1 cellular context compared by ENCODE assay signal in genomic region chr3:128858167-128858566, GRCh38.
TF ChIP-seq lines count a peak whose summit lies in the region.

No MANE protein-coding gene starts in this region.

TF ChIP-seq in HepG2, 621 proteins besides CTCF, POLR2A, EP300 and RAD21:
- TF ChIP-seq, protein P1, sequence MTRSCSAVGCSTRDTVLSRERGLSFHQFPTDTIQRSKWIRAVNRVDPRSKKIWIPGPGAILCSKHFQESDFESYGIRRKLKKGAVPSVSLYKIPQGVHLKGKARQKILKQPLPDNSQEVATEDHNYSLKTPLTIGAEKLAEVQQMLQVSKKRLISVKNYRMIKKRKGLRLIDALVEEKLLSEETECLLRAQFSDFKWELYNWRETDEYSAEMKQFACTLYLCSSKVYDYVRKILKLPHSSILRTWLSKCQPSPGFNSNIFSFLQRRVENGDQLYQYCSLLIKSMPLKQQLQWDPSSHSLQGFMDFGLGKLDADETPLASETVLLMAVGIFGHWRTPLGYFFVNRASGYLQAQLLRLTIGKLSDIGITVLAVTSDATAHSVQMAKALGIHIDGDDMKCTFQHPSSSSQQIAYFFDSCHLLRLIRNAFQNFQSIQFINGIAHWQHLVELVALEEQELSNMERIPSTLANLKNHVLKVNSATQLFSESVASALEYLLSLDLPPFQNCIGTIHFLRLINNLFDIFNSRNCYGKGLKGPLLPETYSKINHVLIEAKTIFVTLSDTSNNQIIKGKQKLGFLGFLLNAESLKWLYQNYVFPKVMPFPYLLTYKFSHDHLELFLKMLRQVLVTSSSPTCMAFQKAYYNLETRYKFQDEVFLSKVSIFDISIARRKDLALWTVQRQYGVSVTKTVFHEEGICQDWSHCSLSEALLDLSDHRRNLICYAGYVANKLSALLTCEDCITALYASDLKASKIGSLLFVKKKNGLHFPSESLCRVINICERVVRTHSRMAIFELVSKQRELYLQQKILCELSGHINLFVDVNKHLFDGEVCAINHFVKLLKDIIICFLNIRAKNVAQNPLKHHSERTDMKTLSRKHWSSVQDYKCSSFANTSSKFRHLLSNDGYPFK (CRISPR knock-in tag; IDR thresholded peaks at IDR 0.05; ENCODE audit: borderline replicate concordance): no peak
- TF ChIP-seq ZNF547 (CRISPR knock-in tag; IDR thresholded peaks at IDR 0.05) (no peak), TCF7L2 (IDR thresholded peaks at IDR 0.05; ENCODE audit: low read depth, low read length) (no peak), ZNF354B (CRISPR knock-in tag; IDR thresholded peaks at IDR 0.05) (no peak), ZNF619 (CRISPR knock-in tag; IDR thresholded peaks at IDR 0.05) (no peak), SCMH1 (CRISPR knock-in tag; IDR thresholded peaks at IDR 0.05; ENCODE audit: borderline replicate concordance) (no peak), NFKB2 (CRISPR knock-in tag; IDR thresholded peaks at IDR 0.05; ENCODE audit: borderline replicate concordance) (no peak), REPIN1 (CRISPR knock-in tag; IDR thresholded peaks at IDR 0.05; ENCODE audit: borderline replicate concordance, low read depth) (no peak)
- TF ChIP-seq, protein P2, sequence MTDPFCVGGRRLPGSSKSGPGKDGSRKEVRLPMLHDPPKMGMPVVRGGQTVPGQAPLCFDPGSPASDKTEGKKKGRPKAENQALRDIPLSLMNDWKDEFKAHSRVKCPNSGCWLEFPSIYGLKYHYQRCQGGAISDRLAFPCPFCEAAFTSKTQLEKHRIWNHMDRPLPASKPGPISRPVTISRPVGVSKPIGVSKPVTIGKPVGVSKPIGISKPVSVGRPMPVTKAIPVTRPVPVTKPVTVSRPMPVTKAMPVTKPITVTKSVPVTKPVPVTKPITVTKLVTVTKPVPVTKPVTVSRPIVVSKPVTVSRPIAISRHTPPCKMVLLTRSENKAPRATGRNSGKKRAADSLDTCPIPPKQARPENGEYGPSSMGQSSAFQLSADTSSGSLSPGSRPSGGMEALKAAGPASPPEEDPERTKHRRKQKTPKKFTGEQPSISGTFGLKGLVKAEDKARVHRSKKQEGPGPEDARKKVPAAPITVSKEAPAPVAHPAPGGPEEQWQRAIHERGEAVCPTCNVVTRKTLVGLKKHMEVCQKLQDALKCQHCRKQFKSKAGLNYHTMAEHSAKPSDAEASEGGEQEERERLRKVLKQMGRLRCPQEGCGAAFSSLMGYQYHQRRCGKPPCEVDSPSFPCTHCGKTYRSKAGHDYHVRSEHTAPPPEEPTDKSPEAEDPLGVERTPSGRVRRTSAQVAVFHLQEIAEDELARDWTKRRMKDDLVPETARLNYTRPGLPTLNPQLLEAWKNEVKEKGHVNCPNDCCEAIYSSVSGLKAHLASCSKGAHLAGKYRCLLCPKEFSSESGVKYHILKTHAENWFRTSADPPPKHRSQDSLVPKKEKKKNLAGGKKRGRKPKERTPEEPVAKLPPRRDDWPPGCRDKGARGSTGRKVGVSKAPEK (CRISPR knock-in tag; IDR thresholded peaks at IDR 0.05; ENCODE audit: borderline replicate concordance): no peak
- TF ChIP-seq, protein P3, sequence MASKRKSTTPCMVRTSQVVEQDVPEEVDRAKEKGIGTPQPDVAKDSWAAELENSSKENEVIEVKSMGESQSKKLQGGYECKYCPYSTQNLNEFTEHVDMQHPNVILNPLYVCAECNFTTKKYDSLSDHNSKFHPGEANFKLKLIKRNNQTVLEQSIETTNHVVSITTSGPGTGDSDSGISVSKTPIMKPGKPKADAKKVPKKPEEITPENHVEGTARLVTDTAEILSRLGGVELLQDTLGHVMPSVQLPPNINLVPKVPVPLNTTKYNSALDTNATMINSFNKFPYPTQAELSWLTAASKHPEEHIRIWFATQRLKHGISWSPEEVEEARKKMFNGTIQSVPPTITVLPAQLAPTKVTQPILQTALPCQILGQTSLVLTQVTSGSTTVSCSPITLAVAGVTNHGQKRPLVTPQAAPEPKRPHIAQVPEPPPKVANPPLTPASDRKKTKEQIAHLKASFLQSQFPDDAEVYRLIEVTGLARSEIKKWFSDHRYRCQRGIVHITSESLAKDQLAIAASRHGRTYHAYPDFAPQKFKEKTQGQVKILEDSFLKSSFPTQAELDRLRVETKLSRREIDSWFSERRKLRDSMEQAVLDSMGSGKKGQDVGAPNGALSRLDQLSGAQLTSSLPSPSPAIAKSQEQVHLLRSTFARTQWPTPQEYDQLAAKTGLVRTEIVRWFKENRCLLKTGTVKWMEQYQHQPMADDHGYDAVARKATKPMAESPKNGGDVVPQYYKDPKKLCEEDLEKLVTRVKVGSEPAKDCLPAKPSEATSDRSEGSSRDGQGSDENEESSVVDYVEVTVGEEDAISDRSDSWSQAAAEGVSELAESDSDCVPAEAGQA (IDR thresholded peaks at IDR 0.05; ENCODE audit: low read depth): no peak
- TF ChIP-seq, protein P3 (CRISPR knock-in tag; IDR thresholded peaks at IDR 0.05; ENCODE audit: borderline replicate concordance): no peak
- TF ChIP-seq, protein P4, sequence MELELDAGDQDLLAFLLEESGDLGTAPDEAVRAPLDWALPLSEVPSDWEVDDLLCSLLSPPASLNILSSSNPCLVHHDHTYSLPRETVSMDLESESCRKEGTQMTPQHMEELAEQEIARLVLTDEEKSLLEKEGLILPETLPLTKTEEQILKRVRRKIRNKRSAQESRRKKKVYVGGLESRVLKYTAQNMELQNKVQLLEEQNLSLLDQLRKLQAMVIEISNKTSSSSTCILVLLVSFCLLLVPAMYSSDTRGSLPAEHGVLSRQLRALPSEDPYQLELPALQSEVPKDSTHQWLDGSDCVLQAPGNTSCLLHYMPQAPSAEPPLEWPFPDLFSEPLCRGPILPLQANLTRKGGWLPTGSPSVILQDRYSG (CRISPR knock-in tag; IDR thresholded peaks at IDR 0.05): no peak
